Comparison of ENCODE assay signal across 17 cellular contexts in the genomic region with DNA sequence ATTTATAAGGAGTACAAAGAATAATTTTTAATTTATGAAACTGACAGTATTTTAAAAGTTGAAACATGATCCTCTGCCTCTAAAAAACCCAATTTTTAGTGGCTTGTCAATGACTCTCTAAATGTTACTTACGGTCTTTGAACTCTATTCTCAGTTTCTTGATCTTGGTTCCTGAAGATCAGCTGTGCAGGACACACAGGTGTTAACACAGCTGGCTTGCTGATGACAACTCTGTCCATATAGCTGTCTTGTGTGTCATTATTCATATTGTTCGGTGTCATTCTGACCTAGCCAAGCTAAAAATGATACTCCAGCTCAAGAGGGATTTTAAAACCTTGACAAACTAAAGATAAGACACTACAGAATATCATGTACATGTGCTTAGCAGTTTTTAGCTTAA.
DNase-seq lines count a peak whose midpoint lies in the region; ATAC-seq and TF ChIP-seq lines count a peak whose summit lies in the region.
"Had no signal": no experiment of that assay in that cellular context is flagged by ENCODE, and none has a peak within 500 bp of the region (broad histone marks: within the 10 kb centered on the region; RNA-seq: fewer than 3 reads in every experiment).

No MANE protein-coding gene starts in this region.

- no peak for TF ChIP-seq POLR2A in esophagus muscularis mucosa (IDR thresholded peaks at IDR 0.05; ENCODE audit: low read depth)

- H3K27me3 ChIP-seq in esophagus muscularis mucosa: no peaks in the 10 kb centered on the region
- H3K27me3 ChIP-seq: BE2C had no signal

- no peaks in the 10 kb centered on the region for H3K36me3 ChIP-seq in esophagus muscularis mucosa
- H3K36me3 ChIP-seq: BE2C had no signal

- H3K4me3 ChIP-seq in esophagus muscularis mucosa: no peak overlapping the region

- TF ChIP-seq EP300 in esophagus muscularis mucosa (IDR thresholded peaks at IDR 0.05): no peak

- DNase-seq in NCI-H1092 treated with DMSO at 0.1 percent for 48 hours (lab: John Stamatoyannopoulos, UW): peak; percentile 42
- no peak for DNase-seq in NCI-H1092 (lab: John Stamatoyannopoulos, UW)
- peak; percentile 11 for DNase-seq in NCI-H69 (lab: John Stamatoyannopoulos, UW)
- DNase-seq in esophagus muscularis mucosa (ENCODE audit: extremely low spot score): no peak
- DNase-seq in NOMO-1 treated with dmso at 0.1 percent for 144 hours (lab: John Stamatoyannopoulos, UW; ENCODE audit: unreplicated experiment): no peak
- no peak for DNase-seq in NCI-H446 treated with DMSO at 0.1 percent for 48 hours (lab: John Stamatoyannopoulos, UW)
- DNase-seq: CD4-positive, alpha-beta T cell; DMS53; H7; KBM-7; NCI-H146; NK-92 treated with Interleukin-12 subunit alpha and Interleukin-12 subunit beta, amount 100 ng/mL, for 24 hours; OCI-M1 had no signal

- peak; percentile 45 for ATAC-seq in HG02938 (IDR thresholded peaks at IDR 0.05; ENCODE audit: unreplicated experiment)
- no peak for ATAC-seq in GM21515 (IDR thresholded peaks at IDR 0.05; ENCODE audit: unreplicated experiment)

- intact Hi-C loops in esophagus muscularis mucosa (cut with DNase I): no loop called here

- TF ChIP-seq CTCF in esophagus muscularis mucosa (IDR thresholded peaks at IDR 0.05): no peak

- no peaks in the 10 kb centered on the region for H3K9me3 ChIP-seq in esophagus muscularis mucosa
- H3K9me3 ChIP-seq: BE2C had no signal

- H3K4me1 ChIP-seq in esophagus muscularis mucosa: no peaks in the 10 kb centered on the region

- no peak overlapping the region for H3K27ac ChIP-seq in esophagus muscularis mucosa (replicated peaks in 1 of 4)
- H3K27ac ChIP-seq: 22Rv1 had no signal

- WGBS in esophagus muscularis mucosa: 87% methylated on average over 2 of the region's 2 CpGs

Comparison
In these comparisons a context has a peak if more than half of its experiments do, and no peak if none do; other contexts are left out.
1. DNase-seq: peak in NCI-H1092 treated with DMSO at 0.1 percent for 48 hours (single experiment) and NCI-H69 (single experiment); none in NCI-H1092 (single experiment), esophagus muscularis mucosa (single experiment), NOMO-1 treated with dmso at 0.1 percent for 144 hours (single experiment) and NCI-H446 treated with DMSO at 0.1 percent for 48 hours (single experiment).